ENCODE assay signal across 1 cellular context in the genomic region with DNA sequence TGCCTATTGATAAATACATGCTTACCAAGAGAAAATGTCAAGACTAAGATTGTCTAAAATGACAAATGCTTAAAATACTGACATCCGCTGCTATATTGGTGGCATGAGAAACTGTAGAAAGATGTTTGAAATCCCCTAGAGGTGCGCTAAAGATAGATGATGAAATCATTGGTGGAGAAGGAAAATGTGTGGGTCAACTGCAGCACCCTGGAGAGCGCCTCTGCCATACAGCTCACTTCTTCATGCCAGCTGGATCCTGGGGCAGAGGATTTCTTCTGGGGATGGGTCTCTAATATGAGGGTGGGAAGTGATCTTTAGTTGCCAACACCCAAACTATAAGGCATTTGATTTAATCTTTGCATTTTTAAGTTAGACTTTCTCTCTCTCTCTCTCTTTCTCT.
TF ChIP-seq lines count a peak whose summit lies in the region.

No MANE protein-coding gene starts in this region.

TF ChIP-seq in H1, 55 proteins besides CTCF, POLR2A, EP300 and RAD21 (continued from another document):
- TF ChIP-seq TAF1 (IDR thresholded peaks at IDR 0.05; ENCODE audit: low read depth, low read length) = no peak
- TF ChIP-seq KDM1A (IDR thresholded peaks at IDR 0.05; ENCODE audit: borderline replicate concordance, low read length) = no peak
- TF ChIP-seq ASH2L (IDR thresholded peaks at IDR 0.05; ENCODE audit: low read length) = no peak
